ENCODE assay signal across 26 cellular contexts in genomic region chr1:232430467-232430866, GRCh38.
"Had no signal": no experiment of that assay in that cellular context is flagged by ENCODE, and none has a peak within 500 bp of the region (broad histone marks: within the 10 kb centered on the region; RNA-seq: fewer than 3 reads in every experiment).

No MANE protein-coding gene starts in this region.

- H3K4me3 ChIP-seq: gastrocnemius medialis, pancreas, sigmoid colon, stomach, thyroid gland had no signal

- H3K36me3 ChIP-seq: pancreas had no signal

- H3K27ac Mint-ChIP-seq: immature natural killer cell; naive thymus-derived CD4-positive, alpha-beta T cell; stimulated activated effector memory CD8-positive, alpha-beta T cell treated with anti-CD3 and anti-CD28 coated beads, Interleukin-12 subunit alpha, Interleukin-12 subunit beta, amount 100 ng/mL, for 72 hours had no signal

- H3K4me1 ChIP-seq: pancreas had no signal

- ATAC-seq: esophagus mucosa; gastrocnemius medialis; naive thymus-derived CD4-positive, alpha-beta T cell; pancreas; stimulated activated effector memory CD8-positive, alpha-beta T cell treated with anti-CD3 and anti-CD28 coated beads, Interleukin-12 subunit alpha, Interleukin-12 subunit beta, amount 100 ng/mL, for 72 hours had no signal

- H3K9me3 ChIP-seq: gastrocnemius medialis, neutrophil, pancreas, sigmoid colon, stomach, thyroid gland had no signal

- H3K4me3 Mint-ChIP-seq: immature natural killer cell; naive thymus-derived CD4-positive, alpha-beta T cell; stimulated activated effector memory CD8-positive, alpha-beta T cell treated with anti-CD3 and anti-CD28 coated beads, Interleukin-12 subunit alpha, Interleukin-12 subunit beta, amount 100 ng/mL, for 72 hours had no signal

- H3K4me1 Mint-ChIP-seq: immature natural killer cell; naive thymus-derived CD4-positive, alpha-beta T cell; stimulated activated effector memory CD8-positive, alpha-beta T cell treated with anti-CD3 and anti-CD28 coated beads, Interleukin-12 subunit alpha, Interleukin-12 subunit beta, amount 100 ng/mL, for 72 hours had no signal

- H3K27me3 ChIP-seq: dorsolateral prefrontal cortex, gastrocnemius medialis, neutrophil, pancreas, sigmoid colon, stomach, thyroid gland had no signal

- H3K36me3 Mint-ChIP-seq: immature natural killer cell; naive thymus-derived CD4-positive, alpha-beta T cell had no signal

- H3K27ac ChIP-seq: dorsolateral prefrontal cortex, epithelial cell of prostate, gastrocnemius medialis, neutrophil, pancreas, sigmoid colon, stomach, thyroid gland had no signal

- H3K9me3 Mint-ChIP-seq: immature natural killer cell; naive thymus-derived CD4-positive, alpha-beta T cell; nephron progenitor cell; stimulated activated effector memory CD8-positive, alpha-beta T cell treated with anti-CD3 and anti-CD28 coated beads, Interleukin-12 subunit alpha, Interleukin-12 subunit beta, amount 100 ng/mL, for 72 hours had no signal

- DNase-seq: central memory CD4-positive, alpha-beta T cell; dorsolateral prefrontal cortex; effector CD4-positive, alpha-beta T cell; foreskin fibroblast; gastrocnemius medialis; head of caudate nucleus; hippocampal formation; immature natural killer cell; islet precursor cell; kidney glomerular epithelial cell; mesenchymal stem cell; midbrain; naive thymus-derived CD4-positive, alpha-beta T cell; nephron progenitor cell; pancreas; sigmoid colon; stimulated activated CD4-positive, alpha-beta T cell treated with anti-CD3 and anti-CD28 coated beads, Interleukin-2, amount 100 ng/mL, for 24 hours; stimulated activated CD4-positive, alpha-beta T cell treated with anti-CD3 and anti-CD28 coated beads, Interleukin-4, amount 100 ng/mL, for 24 hours; stimulated activated naive CD4-positive, alpha-beta T cell treated with Interleukin-2 at 50 U/mL for 16 hours; stomach; thyroid gland; trophoblast cell had no signal
